Comparison of ENCODE assay signal across 8 cellular contexts in the genomic region with DNA sequence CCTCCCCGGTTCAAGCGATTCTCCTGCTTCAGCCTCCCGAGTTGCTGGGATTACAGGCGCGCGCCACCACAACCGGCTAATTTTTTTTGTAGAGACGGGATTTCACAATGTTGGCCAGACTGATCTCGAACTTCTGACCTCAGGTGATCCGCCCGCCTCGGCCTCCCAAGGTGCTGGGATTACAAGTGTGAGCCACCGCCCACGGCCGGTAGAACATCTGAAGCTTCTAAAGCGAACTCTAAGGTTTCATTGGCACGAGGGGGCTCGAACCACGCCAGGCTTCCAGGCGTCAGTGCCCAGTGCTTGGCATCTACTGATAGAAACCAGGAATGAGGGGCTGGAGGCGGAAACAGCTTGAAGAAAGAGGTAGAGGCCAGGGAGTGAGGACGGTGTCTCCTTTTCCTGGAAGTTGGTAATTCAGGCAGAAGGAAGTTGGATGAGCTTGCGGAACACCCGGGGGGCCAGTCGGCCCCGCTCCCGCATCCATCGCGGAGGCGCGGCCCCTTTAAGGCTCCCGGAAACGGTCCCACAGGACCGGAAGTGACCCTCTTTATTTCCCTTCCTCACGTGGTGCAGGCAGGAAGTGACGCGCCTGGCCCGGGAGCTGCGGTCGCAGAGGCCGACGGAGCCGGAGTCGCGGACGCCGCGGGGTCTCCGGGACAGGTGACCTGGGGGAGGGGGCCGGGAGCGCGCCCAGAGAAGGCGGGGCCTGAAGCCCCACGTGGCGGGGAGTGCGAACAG. TPM values are rescaled to one million over a fixed set of nuclear protein-coding genes. Genes with fewer than 3 reads are reported as not detected.
DNase-seq lines count a peak whose midpoint lies in the region; ATAC-seq, FAIRE-seq and TF ChIP-seq lines count a peak whose summit lies in the region.

CCDC9 (plus strand) TSS at position 579 of the 741 bp plus-strand sequence. CDS start 1,876 bp downstream, outside the sequence.

- no peak for TF ChIP-seq RAD21 in HepG2 (CRISPR knock-in tag; IDR thresholded peaks at IDR 0.05)

- peaks cover 14 to 28% of the 10 kb centered on the region in 2 experiments for H3K36me3 ChIP-seq in HepG2 (replicated peaks in 1 of 2; ENCODE audit: control insufficient read depth in 1 of 2, insufficient read depth in 2 of 2, low read length in 2 of 2)

- H2AFZ ChIP-seq in HepG2 (ENCODE audit: low read length), result no peak within 1 kb of the TSS

- peak within 1 kb of the TSS; percentile 94 for H3K4me2 ChIP-seq in HepG2 (ENCODE audit: low read depth, low read length)

- H4K20me1 ChIP-seq in HepG2 (ENCODE audit: insufficient read depth, low read length), result peaks cover 8% of the 10 kb centered on the region; the same call in 1 of the 2 replicates

- POLR2A ChIA-PET in HepG2 (lab: Yijun Ruan, JAX), result interaction anchor here (0.6 to 3.6 kb wide), 25 partner anchors 9 to 636 kb away, joined by 3 to 81 read pairs (median 5); partner anchors contain the start of genes DHX34, INAFM1, SLC1A5 and ZC3H4

- H3K79me2 ChIP-seq in HepG2 (ENCODE audit: insufficient read depth, low read length), result peaks cover 15% of the 10 kb centered on the region

- no peaks in the 10 kb centered on the region for H3K9me3 ChIP-seq in HepG2 (ENCODE audit: low read length)

- H3K27ac ChIP-seq in coronary artery (peak within 1 kb of the TSS; percentile 75 to 99), HepG2 (ENCODE audit: extremely low read length, insufficient read depth, low read length) (peak within 1 kb of the TSS; percentile 86)

- CTCF ChIA-PET in HepG2 (lab: Yijun Ruan, JAX; ENCODE audit: low intra/inter-chr PET ratio, low total read pairs), result no interaction called here

- ATAC-seq in GM19025 (IDR thresholded peaks at IDR 0.05; ENCODE audit: low read depth, unreplicated experiment) (peak; percentile 46), HG03280 (IDR thresholded peaks at IDR 0.05; ENCODE audit: unreplicated experiment) (peak; percentile 51), HepG2 (peak; percentile 81)

- TF ChIP-seq POLR2A in HepG2 (IDR thresholded peaks at IDR 0.05; ENCODE audit: insufficient read depth in 1 of 2, low read depth in 2 of 2, low read length in 2 of 2), result peak; percentile 69 to 94

- peak; percentile 74 for FAIRE-seq in HepG2 (lab: Jason Lieb, UNC)

- in situ Hi-C loops in HepG2 (cut with HindIII; ENCODE audit: extremely low pct_ligation_motif_present, low pct_unique_long_range_greater_than_20kb), result no loop called here

- TF ChIP-seq CTCF in coronary artery (IDR thresholded peaks at IDR 0.05) (no peak), HepG2 (CRISPR knock-in tag; IDR thresholded peaks at IDR 0.05) (no peak)

- BruUV-seq in HepG2 (replicated peaks; lab: Mats Ljungman, UMichigan), result TSS peak; percentile 94

- H3K4me3 ChIP-seq in coronary artery (peak within 1 kb of the TSS; percentile 83), HepG2 (replicated peaks in 1 of 3; ENCODE audit: insufficient read depth in 1 of 3, low read depth in 2 of 3, low read length in 3 of 3) (peak within 1 kb of the TSS; percentile 72 to 88 (median 88))

- intact Hi-C loops in HepG2 (cut with micrococcal nuclease; ENCODE audit: unreplicated experiment), result no loop called here

- H3K27me3 ChIP-seq in HepG2 (ENCODE audit: control insufficient read depth in 1 of 2, insufficient read depth in 2 of 2, low read length in 2 of 2), result no peaks in the 10 kb centered on the region

- WGBS in HepG2 (ENCODE audit: low lambda C conversion rate), result 3% methylated on average over 26 of the region's 56 CpGs

- DNase-seq in AG20443 (ENCODE audit: low spot score) (peak; percentile 93), NCI-H345 (lab: John Stamatoyannopoulos, UW) (peak; percentile 96), coronary artery (ENCODE audit: low spot score) (peak; percentile 99), HepG2 (ENCODE audit: low spot score) (peak; percentile 94)
- DNase-seq in activated CD4-positive, CD25-positive, alpha-beta regulatory T cell treated with anti-CD3 and anti-CD28 coated beads, Interleukin-2, amount 50 U/mL, for 16 hours (ENCODE audit: low read depth, low spot score), result peak; percentile 86
- DNase-seq in stimulated activated CD4-positive, alpha-beta T cell treated with anti-CD3 and anti-CD28 coated beads, Interleukin-4, amount 100 ng/mL, for 4 hours, result peak; percentile 26 to 92

- TF ChIP-seq EP300 in HepG2 (IDR thresholded peaks at IDR 0.05; ENCODE audit: low read depth in 2 of 2, low read length in 2 of 2), result 0 out of 4 replicates have a peak, but pooled peaks of 1 of the 2 experiments have one; percentile 22
- no peak; the same call in 1 of the 2 replicates for TF ChIP-seq EP300 in HepG2 (CRISPR knock-in tag; IDR thresholded peaks at IDR 0.05; ENCODE audit: borderline replicate concordance)

- H3K9ac ChIP-seq in HepG2 (ENCODE audit: insufficient read depth, low read depth, low read length), result peak within 1 kb of the TSS; percentile 89

- peaks cover 43% of the 10 kb centered on the region for H3K4me1 ChIP-seq in HepG2 (ENCODE audit: insufficient read depth, low read length)

TF ChIP-seq in HepG2, 621 proteins besides CTCF, POLR2A, EP300 and RAD21 (continues in another document):
- TF ChIP-seq SAP130 (CRISPR knock-in tag; IDR thresholded peaks at IDR 0.05; ENCODE audit: low read depth) (peak; percentile 88), IKZF1 (IDR thresholded peaks at IDR 0.05) (no peak), HMGA1 (CRISPR knock-in tag; conservative IDR thresholded peaks at IDR 0.05) (no peak), KDM2A (CRISPR knock-in tag; IDR thresholded peaks at IDR 0.05; ENCODE audit: borderline replicate concordance, low read depth) (no peak; the same call in 1 of the 2 replicates), YEATS2 (CRISPR knock-in tag; IDR thresholded peaks at IDR 0.05; ENCODE audit: borderline replicate concordance) (peak; percentile 86; the same call in 1 of the 2 replicates), ZNF589 (CRISPR knock-in tag; conservative IDR thresholded peaks at IDR 0.05) (peak; percentile 5; the same call in 1 of the 2 replicates), ZNF451 (CRISPR knock-in tag; IDR thresholded peaks at IDR 0.05) (peak; percentile 44; the same call in 1 of the 2 replicates), SALL2 (CRISPR knock-in tag; IDR thresholded peaks at IDR 0.05) (0 out of 2 replicates have a peak, but pooled peaks have one; percentile 37), HOXA3 (CRISPR knock-in tag; IDR thresholded peaks at IDR 0.05) (peak; percentile 87; the same call in 1 of the 2 replicates), ZNF784 (CRISPR knock-in tag; IDR thresholded peaks at IDR 0.05; ENCODE audit: borderline replicate concordance) (0 out of 2 replicates have a peak, but pooled peaks have one; percentile 19), ZNF576 (CRISPR knock-in tag; IDR thresholded peaks at IDR 0.05) (peak; percentile 39; the same call in 1 of the 2 replicates), ZFX (CRISPR knock-in tag; IDR thresholded peaks at IDR 0.05; ENCODE audit: low read depth) (peak; percentile 76), NKX3-1 (CRISPR knock-in tag; IDR thresholded peaks at IDR 0.05) (peak; percentile 61; the same call in 1 of the 2 replicates)
- TF ChIP-seq, protein P1, sequence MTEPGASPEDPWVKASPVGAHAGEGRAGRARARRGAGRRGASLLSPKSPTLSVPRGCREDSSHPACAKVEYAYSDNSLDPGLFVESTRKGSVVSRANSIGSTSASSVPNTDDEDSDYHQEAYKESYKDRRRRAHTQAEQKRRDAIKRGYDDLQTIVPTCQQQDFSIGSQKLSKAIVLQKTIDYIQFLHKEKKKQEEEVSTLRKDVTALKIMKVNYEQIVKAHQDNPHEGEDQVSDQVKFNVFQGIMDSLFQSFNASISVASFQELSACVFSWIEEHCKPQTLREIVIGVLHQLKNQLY (CRISPR knock-in tag; IDR thresholded peaks at IDR 0.05), result peak; percentile 17; the same call in 1 of the 2 replicates
- TF ChIP-seq, protein P2, sequence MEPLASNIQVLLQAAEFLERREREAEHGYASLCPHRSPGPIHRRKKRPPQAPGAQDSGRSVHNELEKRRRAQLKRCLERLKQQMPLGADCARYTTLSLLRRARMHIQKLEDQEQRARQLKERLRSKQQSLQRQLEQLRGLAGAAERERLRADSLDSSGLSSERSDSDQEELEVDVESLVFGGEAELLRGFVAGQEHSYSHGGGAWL (CRISPR knock-in tag; IDR thresholded peaks at IDR 0.05), result peak; percentile 11; the same call in 1 of the 2 replicates

RNA-seq across cellular contexts. Expression of gene CCDC9, which starts in this region (rescaled TPM):
- total RNA-seq in HepG2 (2016; rRNA removed; fragmentation: Illumina TruSeq; extraction: Trizol), result 5.9 and 6.3 TPM in 2 replicates
- 3.4 and 3.5 TPM in 2 replicates for total RNA-seq in HepG2 (2016; cell fraction: cytosol; rRNA removed; fragmentation: Illumina TruSeq; extraction: Trizol; ENCODE audit: low read depth)
- 3.8 and 7.1 TPM in 2 replicates for total RNA-seq in HepG2 (2016; cell fraction: insoluble cytoplasmic fraction; rRNA removed; fragmentation: Illumina TruSeq; extraction: Trizol)
- 4.5 and 5.0 TPM in 2 replicates for total RNA-seq in HepG2 (2016; cell fraction: membrane; rRNA removed; fragmentation: Illumina TruSeq; extraction: Trizol)
- 4.4 and 5.5 TPM in 2 replicates for total RNA-seq in HepG2 (2016; cell fraction: nucleus; rRNA removed; fragmentation: Illumina TruSeq; extraction: Trizol)
- 2.9 and 3.0 TPM in 2 replicates for polyA plus RNA-seq in HepG2 (2011; rRNA removed)
- polyA plus RNA-seq in HepG2 (2011; cell fraction: cytosol; rRNA removed), result 2.1 and 2.2 TPM in 2 replicates
- 10.1 and 11.8 TPM in 2 replicates for polyA plus RNA-seq in HepG2 (2011; cell fraction: nucleus; rRNA removed)
- polyA plus RNA-seq in HepG2 (2012), result 10.0 TPM in 2 replicates
- polyA plus RNA-seq in HepG2 (2016; cell fraction: cytosol; fragmentation: Illumina TruSeq; extraction: Trizol; ENCODE audit: low read depth), result 1.6 and 1.8 TPM in 2 replicates
- 9.0 and 10.3 TPM in 2 replicates for polyA plus RNA-seq in HepG2 (2016; cell fraction: insoluble cytoplasmic fraction; fragmentation: Illumina TruSeq; extraction: Trizol; ENCODE audit: low read depth)
- polyA plus RNA-seq in HepG2 (2016; cell fraction: membrane; fragmentation: Illumina TruSeq; extraction: Trizol; ENCODE audit: low read depth), result 3.6 and 3.9 TPM in 2 replicates
- 22.8 and 25.7 TPM in 2 replicates for polyA plus RNA-seq in HepG2 (2016; cell fraction: nucleus; fragmentation: Illumina TruSeq; extraction: Trizol; ENCODE audit: insufficient read depth, low read depth)
- 1.8 and 6.2 TPM in 2 replicates for polyA minus RNA-seq in HepG2 (2011; rRNA and poly(A)+ RNA removed; ENCODE audit: low replicate concordance)
- polyA minus RNA-seq in HepG2 (2011; cell fraction: cytosol; rRNA and poly(A)+ RNA removed), result 0.99 and 1.7 TPM in 2 replicates
- 6.3 and 7.5 TPM in 2 replicates for polyA minus RNA-seq in HepG2 (2011; cell fraction: nucleus; rRNA and poly(A)+ RNA removed)

Comparison
In these comparisons a context has a peak if more than half of its experiments do, and no peak if none do; other contexts are left out.
1. Peak in every context shown above with its lines: DNase-seq, ATAC-seq, H3K4me3 ChIP-seq and H3K27ac ChIP-seq.